In genomic region chr10:11616021-11616420, GRCh38 we compare ENCODE assay signal across 1 cellular context.
TF ChIP-seq lines count a peak whose summit lies in the region.

No MANE protein-coding gene starts in this region.

TF ChIP-seq in IMR-90, 13 proteins besides CTCF, POLR2A, EP300 and RAD21 (continued from another document):
- no peak for TF ChIP-seq SMC3 (IDR thresholded peaks at IDR 0.05; ENCODE audit: low read depth, low read length)
- no peak for TF ChIP-seq USF2 (IDR thresholded peaks at IDR 0.05; ENCODE audit: low read depth, low read length)
- TF ChIP-seq BHLHE40 (IDR thresholded peaks at IDR 0.05; ENCODE audit: low read depth, low read length), result no peak
- TF ChIP-seq MXI1 (IDR thresholded peaks at IDR 0.05; ENCODE audit: borderline replicate concordance, low read depth, low read length), result no peak
